Comparison of ENCODE assay signal across 11 cellular contexts in the genomic region with DNA sequence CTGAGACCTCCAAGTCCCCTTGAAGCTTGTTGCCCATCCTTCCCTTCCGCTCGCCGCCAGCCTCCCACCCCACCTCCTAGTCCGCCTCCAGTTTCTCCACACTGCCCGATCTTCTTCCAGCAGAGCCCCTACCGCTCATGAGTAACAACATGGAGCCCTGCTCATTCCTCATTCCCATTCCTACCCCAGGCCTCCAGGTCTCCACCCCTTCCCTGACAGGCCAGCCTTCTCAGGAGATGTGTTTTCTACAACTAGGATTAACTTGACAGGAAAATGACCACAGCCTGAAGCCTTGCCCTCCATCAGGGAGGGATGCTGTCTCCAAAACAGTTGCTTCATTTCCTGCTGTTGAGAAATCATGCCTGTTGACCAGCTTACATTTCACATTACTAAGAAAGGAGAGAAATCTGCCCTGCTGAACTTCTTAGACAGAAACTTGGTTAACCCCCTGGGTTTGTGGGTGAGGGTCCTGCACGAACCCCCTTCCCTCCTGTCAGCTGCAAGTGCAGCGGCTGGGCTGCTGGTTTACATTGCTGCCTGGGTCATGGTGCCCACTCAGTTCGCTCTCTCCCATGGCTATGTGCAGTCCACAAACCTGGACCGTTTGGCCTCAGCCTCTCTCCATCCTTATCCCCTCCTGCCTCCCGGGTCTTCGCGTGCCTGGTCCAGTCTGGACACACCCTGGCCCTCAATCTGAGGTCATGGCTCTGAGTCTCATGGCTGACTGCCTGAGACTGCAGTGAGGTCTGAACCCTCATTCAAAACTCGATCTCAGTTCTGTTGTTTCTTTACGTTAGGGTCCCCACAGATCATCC. TPM values are rescaled to one million over a fixed set of nuclear protein-coding genes. Genes with fewer than 3 reads are reported as not detected.
DNase-seq lines count a peak whose midpoint lies in the region; ATAC-seq and TF ChIP-seq lines count a peak whose summit lies in the region.
"Had no signal": no experiment of that assay in that cellular context is flagged by ENCODE, and none has a peak within 500 bp of the region (broad histone marks: within the 10 kb centered on the region; RNA-seq: fewer than 3 reads in every experiment).

No MANE protein-coding gene starts in this region.

- intact Hi-C loops in heart right ventricle (cut with DNase I) = no loop called here

- H3K9me3 ChIP-seq in heart right ventricle = no peaks in the 10 kb centered on the region
- H3K9me3 ChIP-seq: prostate gland had no signal

- TF ChIP-seq CTCF in heart right ventricle (IDR thresholded peaks at IDR 0.05) = no peak
- no peak for TF ChIP-seq CTCF in GM10266 (IDR thresholded peaks at IDR 0.05; ENCODE audit: control insufficient read depth, insufficient read depth, low read depth, missing control alignments)

- peaks cover 0 to 46% (median 16%) of the 10 kb centered on the region in 9 donors for H3K4me1 ChIP-seq in heart right ventricle
- H3K4me1 ChIP-seq: prostate gland had no signal

- H3K4me3 ChIP-seq in heart right ventricle = no peak overlapping the region
- H3K4me3 ChIP-seq in skeletal muscle cell (ENCODE audit: low read depth, low read length) = no peak overlapping the region
- H3K4me3 ChIP-seq: prostate gland had no signal

- H3K27ac ChIP-seq in heart right ventricle = peak overlapping the region in 7 of 10 donors; percentile 4 to 74 (median 57)

- WGBS in heart right ventricle, 2 donors = 76 to 78% methylated on average over 15 of the region's 15 CpGs

- no peaks in the 10 kb centered on the region for H3K36me3 ChIP-seq in heart right ventricle
- H3K36me3 ChIP-seq: prostate gland had no signal

- DNase-seq in ELR (ENCODE audit: low read depth) (peak; percentile 38), SKM-1 treated with dmso at 0.1 percent for 144 hours (lab: John Stamatoyannopoulos, UW; ENCODE audit: unreplicated experiment) (peak; percentile 92), heart right ventricle (peak; percentile 18 to 43), skeletal muscle cell (ENCODE audit: low read depth) (peak; percentile 83), NAMALWA (ENCODE audit: low spot score) (no peak), GM10266 (ENCODE audit: extremely low spot score) (no peak)
- no peak for DNase-seq in activated CD4-positive, CD25-positive, alpha-beta regulatory T cell treated with anti-CD3 and anti-CD28 coated beads, Interleukin-2, amount 50 U/mL, for 72 hours
- no peak for DNase-seq in stimulated activated CD4-positive, alpha-beta T cell treated with anti-CD3 and anti-CD28 coated beads, Interleukin-15, amount 100 ng/mL, for 24 hours
- DNase-seq: NCI-H510A had no signal

- peak; percentile 48 to 82 (median 68) for ATAC-seq in heart right ventricle
- ATAC-seq: stimulated activated memory B cell treated with anti-CD40 and anti-IgM and Interleukin-4, amounts not matched to agents 10 μg/mL and 1 μg/mL and 100 μg/mL, for 72 hours had no signal

- peaks cover 0 to 3% (median 0%) of the 10 kb centered on the region in 7 donors for H3K27me3 ChIP-seq in heart right ventricle

RNA-seq across cellular contexts. Expression of a gene that starts 16.1 kb away (rescaled TPM):
- 10 to 100 TPM in 1 of 10 donors, 1 to 10 TPM in 3, under 1 TPM in 5, not detected in 1; 0.15 to 11.0 (median 0.42) TPM for total RNA-seq in heart right ventricle
- polyA plus RNA-seq in heart right ventricle = 10 to 100 TPM in 1 of 2 donors, 1 to 10 TPM in 1; 2.2 to 14.3 TPM

RNA-seq across cellular contexts. Expression of a gene that starts 26.8 kb away (rescaled TPM):
- total RNA-seq in heart right ventricle = 1 to 10 TPM in 1 of 10 donors, under 1 TPM in 5, not detected in 4; 0.05 to 1.3 (median 0.28) TPM
- not detected for polyA plus RNA-seq in heart right ventricle

RNA-seq across cellular contexts. Expression of a gene that starts 27.0 kb away (rescaled TPM):
- total RNA-seq in heart right ventricle = not detected
- not detected for polyA plus RNA-seq in heart right ventricle

Comparison
In these comparisons a context has a peak if more than half of its experiments do, and no peak if none do; other contexts are left out.
1. DNase-seq: peak in ELR (single experiment), SKM-1 treated with dmso at 0.1 percent for 144 hours (single experiment), heart right ventricle (2 of 2) and skeletal muscle cell (single experiment); none in activated CD4-positive, CD25-positive, alpha-beta regulatory T cell treated with anti-CD3 and anti-CD28 coated beads, Interleukin-2, amount 50 U/mL, for 72 hours (single experiment), NAMALWA (single experiment), stimulated activated CD4-positive, alpha-beta T cell treated with anti-CD3 and anti-CD28 coated beads, Interleukin-15, amount 100 ng/mL, for 24 hours (single experiment) and GM10266 (single experiment).